ENCODE assay signal across 1 cellular context in the genomic region with DNA sequence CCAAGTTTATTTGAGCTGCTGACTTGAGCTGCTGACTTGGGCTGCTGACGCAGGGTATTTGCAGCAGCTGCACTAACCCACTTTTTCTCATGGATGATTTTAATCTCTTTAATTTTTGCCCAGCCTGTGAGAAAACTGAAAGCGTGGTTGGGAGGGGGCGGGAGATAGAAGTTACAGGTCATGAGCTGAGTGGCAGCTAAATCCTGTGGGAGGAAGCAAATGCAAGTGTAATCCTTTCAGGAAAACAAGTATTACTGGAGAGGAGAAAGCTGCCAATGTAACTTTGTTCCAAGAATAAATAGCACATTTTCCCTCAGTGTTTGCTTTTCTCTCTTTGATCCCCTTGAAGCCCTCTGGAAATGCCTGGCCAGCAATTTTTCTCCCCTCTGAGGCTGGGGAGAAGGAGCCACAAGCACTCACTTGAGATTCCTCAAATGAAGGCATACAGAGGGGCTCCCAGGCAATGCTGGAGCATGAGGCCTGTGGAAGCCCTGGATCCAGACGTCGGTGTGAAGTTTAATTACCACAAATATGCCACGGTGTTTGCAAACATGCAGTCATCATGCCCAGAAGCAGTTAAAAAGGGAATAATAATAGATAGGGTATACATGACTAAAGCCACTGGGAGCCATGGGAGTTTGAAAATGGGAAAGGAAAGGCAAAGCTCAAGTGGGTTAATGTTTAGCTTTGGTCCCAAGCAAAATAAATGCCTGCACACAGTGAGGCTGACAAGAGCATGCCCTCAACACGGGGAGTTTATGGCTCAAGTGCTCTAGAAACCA.
A peak's percentile ranks its signal among the peaks of the same experiment; 100 is the strongest.
TF ChIP-seq lines count a peak whose summit lies in the region.

No MANE protein-coding gene starts in this region.

TF ChIP-seq in HepG2, 621 proteins besides CTCF, POLR2A, EP300 and RAD21 (continued from another document and continues in another):
- no peak for TF ChIP-seq TSC22D2 (CRISPR knock-in tag; IDR thresholded peaks at IDR 0.05; ENCODE audit: borderline replicate concordance)
- TF ChIP-seq MTA3 (CRISPR knock-in tag; IDR thresholded peaks at IDR 0.05): no peak
- TF ChIP-seq TOE1 (CRISPR knock-in tag; IDR thresholded peaks at IDR 0.05): no peak
- TF ChIP-seq ZNF530 (CRISPR knock-in tag; IDR thresholded peaks at IDR 0.05; ENCODE audit: low read depth): no peak
- peak; percentile 40; the same call in 1 of the 2 replicates for TF ChIP-seq FOSL1 (CRISPR knock-in tag; IDR thresholded peaks at IDR 0.05; ENCODE audit: borderline replicate concordance)
- no peak for TF ChIP-seq KAT7 (CRISPR knock-in tag; IDR thresholded peaks at IDR 0.05; ENCODE audit: borderline replicate concordance)
- no peak; the same call in 1 of the 2 replicates for TF ChIP-seq KMT2B (CRISPR knock-in tag; IDR thresholded peaks at IDR 0.05)
- TF ChIP-seq, protein P1, sequence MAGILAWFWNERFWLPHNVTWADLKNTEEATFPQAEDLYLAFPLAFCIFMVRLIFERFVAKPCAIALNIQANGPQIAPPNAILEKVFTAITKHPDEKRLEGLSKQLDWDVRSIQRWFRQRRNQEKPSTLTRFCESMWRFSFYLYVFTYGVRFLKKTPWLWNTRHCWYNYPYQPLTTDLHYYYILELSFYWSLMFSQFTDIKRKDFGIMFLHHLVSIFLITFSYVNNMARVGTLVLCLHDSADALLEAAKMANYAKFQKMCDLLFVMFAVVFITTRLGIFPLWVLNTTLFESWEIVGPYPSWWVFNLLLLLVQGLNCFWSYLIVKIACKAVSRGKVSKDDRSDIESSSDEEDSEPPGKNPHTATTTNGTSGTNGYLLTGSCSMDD (CRISPR knock-in tag; IDR thresholded peaks at IDR 0.05): no peak
- TF ChIP-seq TEAD3 (CRISPR knock-in tag; optimal IDR thresholded peaks at IDR 0.05; ENCODE audit: borderline replicate concordance): peak; percentile 12
- TF ChIP-seq ZNF564 (CRISPR knock-in tag; IDR thresholded peaks at IDR 0.05): peak; percentile 83; the same call in 1 of the 2 replicates
- no peak for TF ChIP-seq ADNP (CRISPR knock-in tag; IDR thresholded peaks at IDR 0.05)
- TF ChIP-seq ZNF260 (CRISPR knock-in tag; IDR thresholded peaks at IDR 0.05; ENCODE audit: borderline replicate concordance, low read depth): no peak
- TF ChIP-seq MED8 (CRISPR knock-in tag; IDR thresholded peaks at IDR 0.05; ENCODE audit: insufficient replicate concordance): peak; percentile 58
- no peak for TF ChIP-seq EZH2 (conservative IDR thresholded peaks at IDR 0.05; ENCODE audit: low read depth, low read length)
- TF ChIP-seq, protein P2, sequence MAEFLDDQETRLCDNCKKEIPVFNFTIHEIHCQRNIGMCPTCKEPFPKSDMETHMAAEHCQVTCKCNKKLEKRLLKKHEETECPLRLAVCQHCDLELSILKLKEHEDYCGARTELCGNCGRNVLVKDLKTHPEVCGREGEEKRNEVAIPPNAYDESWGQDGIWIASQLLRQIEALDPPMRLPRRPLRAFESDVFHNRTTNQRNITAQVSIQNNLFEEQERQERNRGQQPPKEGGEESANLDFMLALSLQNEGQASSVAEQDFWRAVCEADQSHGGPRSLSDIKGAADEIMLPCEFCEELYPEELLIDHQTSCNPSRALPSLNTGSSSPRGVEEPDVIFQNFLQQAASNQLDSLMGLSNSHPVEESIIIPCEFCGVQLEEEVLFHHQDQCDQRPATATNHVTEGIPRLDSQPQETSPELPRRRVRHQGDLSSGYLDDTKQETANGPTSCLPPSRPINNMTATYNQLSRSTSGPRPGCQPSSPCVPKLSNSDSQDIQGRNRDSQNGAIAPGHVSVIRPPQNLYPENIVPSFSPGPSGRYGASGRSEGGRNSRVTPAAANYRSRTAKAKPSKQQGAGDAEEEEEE (CRISPR knock-in tag; IDR thresholded peaks at IDR 0.05; ENCODE audit: borderline replicate concordance): no peak
- no peak for TF ChIP-seq ZNF589 (CRISPR knock-in tag; conservative IDR thresholded peaks at IDR 0.05)
- no peak for TF ChIP-seq BRCA1 (CRISPR knock-in tag; IDR thresholded peaks at IDR 0.05)
- no peak for TF ChIP-seq CC2D1A (CRISPR knock-in tag; IDR thresholded peaks at IDR 0.05)
- TF ChIP-seq NR2C2 (CRISPR knock-in tag; IDR thresholded peaks at IDR 0.05; ENCODE audit: borderline replicate concordance): peak; percentile 22; the same call in 1 of the 2 replicates
- TF ChIP-seq FOXC1 (CRISPR knock-in tag; IDR thresholded peaks at IDR 0.05; ENCODE audit: borderline replicate concordance): no peak
- TF ChIP-seq ZFP41 (CRISPR knock-in tag; IDR thresholded peaks at IDR 0.05; ENCODE audit: borderline replicate concordance): no peak
- TF ChIP-seq PCBP1 (IDR thresholded peaks at IDR 0.05; ENCODE audit: borderline replicate concordance, low read depth, low read length): no peak
- 0 out of 2 replicates have a peak, but pooled peaks have one; percentile 4 for TF ChIP-seq ZSCAN12 (CRISPR knock-in tag; IDR thresholded peaks at IDR 0.05)
- TF ChIP-seq, protein P3, sequence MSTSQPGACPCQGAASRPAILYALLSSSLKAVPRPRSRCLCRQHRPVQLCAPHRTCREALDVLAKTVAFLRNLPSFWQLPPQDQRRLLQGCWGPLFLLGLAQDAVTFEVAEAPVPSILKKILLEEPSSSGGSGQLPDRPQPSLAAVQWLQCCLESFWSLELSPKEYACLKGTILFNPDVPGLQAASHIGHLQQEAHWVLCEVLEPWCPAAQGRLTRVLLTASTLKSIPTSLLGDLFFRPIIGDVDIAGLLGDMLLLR (CRISPR knock-in tag; IDR thresholded peaks at IDR 0.05): no peak
- TF ChIP-seq, protein P4, sequence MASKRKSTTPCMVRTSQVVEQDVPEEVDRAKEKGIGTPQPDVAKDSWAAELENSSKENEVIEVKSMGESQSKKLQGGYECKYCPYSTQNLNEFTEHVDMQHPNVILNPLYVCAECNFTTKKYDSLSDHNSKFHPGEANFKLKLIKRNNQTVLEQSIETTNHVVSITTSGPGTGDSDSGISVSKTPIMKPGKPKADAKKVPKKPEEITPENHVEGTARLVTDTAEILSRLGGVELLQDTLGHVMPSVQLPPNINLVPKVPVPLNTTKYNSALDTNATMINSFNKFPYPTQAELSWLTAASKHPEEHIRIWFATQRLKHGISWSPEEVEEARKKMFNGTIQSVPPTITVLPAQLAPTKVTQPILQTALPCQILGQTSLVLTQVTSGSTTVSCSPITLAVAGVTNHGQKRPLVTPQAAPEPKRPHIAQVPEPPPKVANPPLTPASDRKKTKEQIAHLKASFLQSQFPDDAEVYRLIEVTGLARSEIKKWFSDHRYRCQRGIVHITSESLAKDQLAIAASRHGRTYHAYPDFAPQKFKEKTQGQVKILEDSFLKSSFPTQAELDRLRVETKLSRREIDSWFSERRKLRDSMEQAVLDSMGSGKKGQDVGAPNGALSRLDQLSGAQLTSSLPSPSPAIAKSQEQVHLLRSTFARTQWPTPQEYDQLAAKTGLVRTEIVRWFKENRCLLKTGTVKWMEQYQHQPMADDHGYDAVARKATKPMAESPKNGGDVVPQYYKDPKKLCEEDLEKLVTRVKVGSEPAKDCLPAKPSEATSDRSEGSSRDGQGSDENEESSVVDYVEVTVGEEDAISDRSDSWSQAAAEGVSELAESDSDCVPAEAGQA (IDR thresholded peaks at IDR 0.05; ENCODE audit: low read depth): 0 out of 2 replicates have a peak, but pooled peaks have one; percentile 34
- TF ChIP-seq, protein P4 (CRISPR knock-in tag; IDR thresholded peaks at IDR 0.05; ENCODE audit: borderline replicate concordance): no peak
- TF ChIP-seq, protein P5, sequence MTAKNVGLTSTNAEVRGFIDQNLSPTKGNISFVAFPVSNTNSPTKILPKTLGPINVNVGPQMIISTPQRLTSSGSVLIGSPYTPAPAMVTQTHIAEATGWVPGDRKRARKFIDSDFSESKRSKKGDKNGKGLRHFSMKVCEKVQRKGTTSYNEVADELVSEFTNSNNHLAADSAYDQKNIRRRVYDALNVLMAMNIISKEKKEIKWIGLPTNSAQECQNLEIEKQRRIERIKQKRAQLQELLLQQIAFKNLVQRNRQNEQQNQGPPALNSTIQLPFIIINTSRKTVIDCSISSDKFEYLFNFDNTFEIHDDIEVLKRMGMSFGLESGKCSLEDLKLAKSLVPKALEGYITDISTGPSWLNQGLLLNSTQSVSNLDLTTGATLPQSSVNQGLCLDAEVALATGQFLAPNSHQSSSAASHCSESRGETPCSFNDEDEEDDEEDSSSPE (CRISPR knock-in tag; IDR thresholded peaks at IDR 0.05): peak; percentile 33
- TF ChIP-seq NCOA1 (CRISPR knock-in tag; IDR thresholded peaks at IDR 0.05): no peak
- peak; percentile 37 for TF ChIP-seq ZFY (CRISPR knock-in tag; IDR thresholded peaks at IDR 0.05)
- no peak for TF ChIP-seq ZBTB21 (CRISPR knock-in tag; IDR thresholded peaks at IDR 0.05)
- no peak for TF ChIP-seq CHD2 (IDR thresholded peaks at IDR 0.05; ENCODE audit: low read depth, low read length)
- TF ChIP-seq CAMTA2 (CRISPR knock-in tag; IDR thresholded peaks at IDR 0.05; ENCODE audit: borderline replicate concordance): no peak
- TF ChIP-seq, protein P6, sequence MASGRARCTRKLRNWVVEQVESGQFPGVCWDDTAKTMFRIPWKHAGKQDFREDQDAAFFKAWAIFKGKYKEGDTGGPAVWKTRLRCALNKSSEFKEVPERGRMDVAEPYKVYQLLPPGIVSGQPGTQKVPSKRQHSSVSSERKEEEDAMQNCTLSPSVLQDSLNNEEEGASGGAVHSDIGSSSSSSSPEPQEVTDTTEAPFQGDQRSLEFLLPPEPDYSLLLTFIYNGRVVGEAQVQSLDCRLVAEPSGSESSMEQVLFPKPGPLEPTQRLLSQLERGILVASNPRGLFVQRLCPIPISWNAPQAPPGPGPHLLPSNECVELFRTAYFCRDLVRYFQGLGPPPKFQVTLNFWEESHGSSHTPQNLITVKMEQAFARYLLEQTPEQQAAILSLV (CRISPR knock-in tag; IDR thresholded peaks at IDR 0.05; ENCODE audit: borderline replicate concordance): no peak
- TF ChIP-seq, protein P7, sequence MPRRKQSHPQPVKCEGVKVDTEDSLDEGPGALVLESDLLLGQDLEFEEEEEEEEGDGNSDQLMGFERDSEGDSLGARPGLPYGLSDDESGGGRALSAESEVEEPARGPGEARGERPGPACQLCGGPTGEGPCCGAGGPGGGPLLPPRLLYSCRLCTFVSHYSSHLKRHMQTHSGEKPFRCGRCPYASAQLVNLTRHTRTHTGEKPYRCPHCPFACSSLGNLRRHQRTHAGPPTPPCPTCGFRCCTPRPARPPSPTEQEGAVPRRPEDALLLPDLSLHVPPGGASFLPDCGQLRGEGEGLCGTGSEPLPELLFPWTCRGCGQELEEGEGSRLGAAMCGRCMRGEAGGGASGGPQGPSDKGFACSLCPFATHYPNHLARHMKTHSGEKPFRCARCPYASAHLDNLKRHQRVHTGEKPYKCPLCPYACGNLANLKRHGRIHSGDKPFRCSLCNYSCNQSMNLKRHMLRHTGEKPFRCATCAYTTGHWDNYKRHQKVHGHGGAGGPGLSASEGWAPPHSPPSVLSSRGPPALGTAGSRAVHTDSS (CRISPR knock-in tag; conservative IDR thresholded peaks at IDR 0.05): no peak
- TF ChIP-seq, protein P8, sequence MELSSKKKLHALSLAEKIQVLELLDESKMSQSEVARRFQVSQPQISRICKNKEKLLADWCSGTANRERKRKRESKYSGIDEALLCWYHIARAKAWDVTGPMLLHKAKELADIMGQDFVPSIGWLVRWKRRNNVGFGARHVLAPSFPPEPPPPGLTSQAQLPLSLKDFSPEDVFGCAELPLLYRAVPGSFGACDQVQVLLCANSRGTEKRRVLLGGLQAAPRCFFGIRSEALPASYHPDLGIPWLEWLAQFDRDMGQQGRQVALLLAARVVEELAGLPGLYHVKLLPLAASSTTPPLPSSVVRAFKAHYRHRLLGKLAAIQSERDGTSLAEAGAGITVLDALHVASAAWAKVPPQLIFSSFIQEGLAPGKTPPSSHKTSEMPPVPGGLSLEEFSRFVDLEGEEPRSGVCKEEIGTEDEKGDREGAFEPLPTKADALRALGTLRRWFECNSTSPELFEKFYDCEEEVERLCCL (CRISPR knock-in tag; IDR thresholded peaks at IDR 0.05; ENCODE audit: borderline replicate concordance): no peak
- no peak for TF ChIP-seq ZNF713 (CRISPR knock-in tag; IDR thresholded peaks at IDR 0.05)
- peak; percentile 63 for TF ChIP-seq ELF3 (CRISPR knock-in tag; IDR thresholded peaks at IDR 0.05)
- peak; percentile 58 for TF ChIP-seq RXRB (CRISPR knock-in tag; IDR thresholded peaks at IDR 0.05; ENCODE audit: borderline replicate concordance)
- 0 out of 2 replicates have a peak, but pooled peaks have one; percentile 28 for TF ChIP-seq FOXK2 (IDR thresholded peaks at IDR 0.05)
- TF ChIP-seq ZNF75D (CRISPR knock-in tag; IDR thresholded peaks at IDR 0.05; ENCODE audit: borderline replicate concordance): no peak
- no peak for TF ChIP-seq ZNF510 (CRISPR knock-in tag; IDR thresholded peaks at IDR 0.05; ENCODE audit: low read depth)
